Comparison of ENCODE assay signal across 36 cellular contexts in the genomic region with DNA sequence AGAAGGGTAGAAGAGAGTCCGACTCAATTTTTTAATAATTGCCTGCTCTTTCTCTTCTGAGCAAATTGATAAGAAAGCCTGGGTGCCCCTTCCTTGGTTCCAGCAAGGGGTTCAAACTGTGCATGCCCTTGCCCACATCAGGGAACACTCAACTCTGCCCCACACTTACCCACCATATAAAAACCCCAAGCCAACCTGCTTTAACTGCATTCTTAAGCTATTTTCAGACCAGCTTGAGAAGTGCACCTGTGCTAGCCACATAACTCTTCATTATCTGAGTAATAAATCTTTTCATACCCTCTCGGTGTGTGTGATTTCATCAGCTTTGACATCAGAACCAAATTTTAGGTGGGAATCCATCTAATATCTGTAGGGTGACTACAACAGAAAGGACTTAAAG.
"Had no signal": no experiment of that assay in that cellular context is flagged by ENCODE, and none has a peak within 500 bp of the region (broad histone marks: within the 10 kb centered on the region; RNA-seq: fewer than 3 reads in every experiment).

No MANE protein-coding gene starts in this region.

- H3K9me3 ChIP-seq: adrenal gland, ascending aorta, body of pancreas had no signal

- H3K4me1 ChIP-seq: adrenal gland, ascending aorta, body of pancreas, breast epithelium had no signal

- H3K36me3 Mint-ChIP-seq: activated naive CD4-positive, alpha-beta T cell treated with anti-CD3 and anti-CD28 coated beads, Interleukin-2, amount 10 ng/mL, durations not matched to agents 7 days and 5 days; activated naive CD4-positive, alpha-beta T cell treated with anti-CD3 and anti-CD28 coated beads, Interleukin-2, amount 50 U/mL, for 24 hours; activated naive CD4-positive, alpha-beta T cell treated with anti-CD3 and anti-CD28 coated beads, Interleukin-2, amount 50 U/mL, for 72 hours; activated naive CD8-positive, alpha-beta T cell; activated naive CD8-positive, alpha-beta T cell treated with anti-CD3 and anti-CD28 coated beads for 36 hours; activated naive CD8-positive, alpha-beta T cell treated with anti-CD3 and anti-CD28 coated beads, Interleukin-2, amount 10 ng/mL, durations not matched to agents 7 days and 5 days; brain had no signal

- H3K4me1 Mint-ChIP-seq: activated naive CD4-positive, alpha-beta T cell treated with anti-CD3 and anti-CD28 coated beads, Interleukin-2, amount 10 ng/mL, durations not matched to agents 7 days and 5 days; activated naive CD4-positive, alpha-beta T cell treated with anti-CD3 and anti-CD28 coated beads, Interleukin-2, amount 50 U/mL, for 24 hours; activated naive CD8-positive, alpha-beta T cell treated with anti-CD3 and anti-CD28 coated beads for 36 hours; activated naive CD8-positive, alpha-beta T cell treated with anti-CD3 and anti-CD28 coated beads, Interleukin-2, amount 10 ng/mL, durations not matched to agents 7 days and 5 days; activated naive CD8-positive, alpha-beta T cell treated with anti-CD3 and anti-CD28 coated beads, Interleukin-2, amount 50 U/mL, for 24 hours; activated T-helper 17 cell treated with anti-CD3 and anti-CD28 coated beads, Interleukin-2, amount 50 U/mL, for 72 hours; brain; central memory CD8-positive, alpha-beta T cell had no signal

- H3K4me3 ChIP-seq: adrenal gland, ascending aorta, body of pancreas, breast epithelium, cardiac muscle cell had no signal

- ATAC-seq: activated naive CD4-positive, alpha-beta T cell treated with anti-CD3 and anti-CD28 coated beads, Interleukin-2, amount 50 U/mL, for 72 hours; activated naive CD8-positive, alpha-beta T cell treated with anti-CD3 and anti-CD28 coated beads, Interleukin-2, amount 50 U/mL, for 24 hours; activated T-cell treated with anti-CD3 and anti-CD28 coated beads, Interleukin-2, amount 50 U/mL, for 4 hours; activated T-cell treated with anti-CD3 and anti-CD28 coated beads, Interleukin-2, amount 50 U/mL, for 72 hours; activated T-helper 17 cell treated with anti-CD3 and anti-CD28 coated beads, Interleukin-2, amount 50 U/mL, for 72 hours; body of pancreas had no signal

- H3K27me3 ChIP-seq: adrenal gland, ascending aorta, body of pancreas, brain microvascular endothelial cell, breast epithelium, cardiac muscle cell had no signal

- H3K4me3 Mint-ChIP-seq: activated naive CD4-positive, alpha-beta T cell treated with anti-CD3 and anti-CD28 coated beads for 36 hours; activated naive CD4-positive, alpha-beta T cell treated with anti-CD3 and anti-CD28 coated beads, Interleukin-2, amount 10 ng/mL, durations not matched to agents 7 days and 5 days; activated naive CD4-positive, alpha-beta T cell treated with anti-CD3 and anti-CD28 coated beads, Interleukin-2, amount 50 U/mL, for 24 hours; activated naive CD8-positive, alpha-beta T cell; activated naive CD8-positive, alpha-beta T cell treated with anti-CD3 and anti-CD28 coated beads for 36 hours; activated naive CD8-positive, alpha-beta T cell treated with anti-CD3 and anti-CD28 coated beads, Interleukin-2, amount 10 ng/mL, durations not matched to agents 7 days and 5 days; activated naive CD8-positive, alpha-beta T cell treated with anti-CD3 and anti-CD28 coated beads, Interleukin-2, amount 50 U/mL, for 24 hours; activated T-cell treated with anti-CD3 and anti-CD28 coated beads, Interleukin-2, amount 50 U/mL, for 4 hours; activated T-cell treated with anti-CD3 and anti-CD28 coated beads, Interleukin-2, amount 50 U/mL, for 72 hours; activated T-helper 1 cell treated with anti-CD3 and anti-CD28 coated beads, Interleukin-12 subunit alpha, Interleukin-12 subunit beta, Interleukin-2, Interleukin-4 antibody, amounts not matched to agents 30 ng/mL and 10 ng/mL and 1 ng/mL, durations not matched to agents 14 hours and 24 hours and 36 hours; activated T-helper 17 cell treated with anti-CD3 and anti-CD28 coated beads, Interleukin-2, amount 50 U/mL, for 72 hours; brain; central memory CD8-positive, alpha-beta T cell had no signal

- H3K9me3 Mint-ChIP-seq: activated naive CD4-positive, alpha-beta T cell treated with anti-CD3 and anti-CD28 coated beads for 36 hours; activated naive CD4-positive, alpha-beta T cell treated with anti-CD3 and anti-CD28 coated beads, Interleukin-2, amount 10 ng/mL, durations not matched to agents 7 days and 5 days; activated naive CD4-positive, alpha-beta T cell treated with anti-CD3 and anti-CD28 coated beads, Interleukin-2, amount 50 U/mL, for 24 hours; activated naive CD8-positive, alpha-beta T cell treated with anti-CD3 and anti-CD28 coated beads for 36 hours; activated naive CD8-positive, alpha-beta T cell treated with anti-CD3 and anti-CD28 coated beads, Interleukin-2, amount 10 ng/mL, durations not matched to agents 7 days and 5 days; activated naive CD8-positive, alpha-beta T cell treated with anti-CD3 and anti-CD28 coated beads, Interleukin-2, amount 50 U/mL, for 24 hours; activated T-cell treated with anti-CD3 and anti-CD28 coated beads, Interleukin-2, amount 50 U/mL, for 4 hours; activated T-cell treated with anti-CD3 and anti-CD28 coated beads, Interleukin-2, amount 50 U/mL, for 72 hours; activated T-helper 1 cell treated with anti-CD3 and anti-CD28 coated beads, Interleukin-12 subunit alpha, Interleukin-12 subunit beta, Interleukin-2, Interleukin-4 antibody, amounts not matched to agents 30 ng/mL and 10 ng/mL and 1 ng/mL, durations not matched to agents 14 hours and 24 hours and 36 hours; activated T-helper 2 cell treated with anti-CD3 and anti-CD28 coated beads, Interferon-gamma antibody, Interleukin-2, Interleukin-4, amounts not matched to agents 10 μg/mL and 5 μg/mL and 100 μg/mL, durations not matched to agents 14 hours and 24 hours and 36 hours had no signal

- H3K27me3 Mint-ChIP-seq: activated naive CD4-positive, alpha-beta T cell treated with anti-CD3 and anti-CD28 coated beads, Interleukin-2, amount 10 ng/mL, durations not matched to agents 7 days and 5 days; activated naive CD4-positive, alpha-beta T cell treated with anti-CD3 and anti-CD28 coated beads, Interleukin-2, amount 50 U/mL, for 24 hours; activated naive CD8-positive, alpha-beta T cell; activated naive CD8-positive, alpha-beta T cell treated with anti-CD3 and anti-CD28 coated beads for 36 hours; activated naive CD8-positive, alpha-beta T cell treated with anti-CD3 and anti-CD28 coated beads, Interleukin-2, amount 10 ng/mL, durations not matched to agents 7 days and 5 days; activated naive CD8-positive, alpha-beta T cell treated with anti-CD3 and anti-CD28 coated beads, Interleukin-2, amount 50 U/mL, for 24 hours; activated T-helper 17 cell treated with anti-CD3 and anti-CD28 coated beads, Interleukin-2, amount 50 U/mL, for 72 hours; brain; central memory CD8-positive, alpha-beta T cell had no signal

- H3K27ac Mint-ChIP-seq: activated naive CD4-positive, alpha-beta T cell treated with anti-CD3 and anti-CD28 coated beads for 36 hours; activated naive CD4-positive, alpha-beta T cell treated with anti-CD3 and anti-CD28 coated beads, Interleukin-2, amount 10 ng/mL, durations not matched to agents 7 days and 5 days; activated naive CD4-positive, alpha-beta T cell treated with anti-CD3 and anti-CD28 coated beads, Interleukin-2, amount 50 U/mL, for 24 hours; activated naive CD4-positive, alpha-beta T cell treated with anti-CD3 and anti-CD28 coated beads, Interleukin-2, amount 50 U/mL, for 72 hours; activated naive CD8-positive, alpha-beta T cell; activated naive CD8-positive, alpha-beta T cell treated with anti-CD3 and anti-CD28 coated beads for 36 hours; activated naive CD8-positive, alpha-beta T cell treated with anti-CD3 and anti-CD28 coated beads, Interleukin-2, amount 10 ng/mL, durations not matched to agents 7 days and 5 days; activated naive CD8-positive, alpha-beta T cell treated with anti-CD3 and anti-CD28 coated beads, Interleukin-2, amount 50 U/mL, for 24 hours; activated T-cell treated with anti-CD3 and anti-CD28 coated beads, Interleukin-2, amount 50 U/mL, for 72 hours; activated T-helper 1 cell treated with anti-CD3 and anti-CD28 coated beads, Interleukin-12 subunit alpha, Interleukin-12 subunit beta, Interleukin-2, Interleukin-4 antibody, amounts not matched to agents 30 ng/mL and 10 ng/mL and 1 ng/mL, durations not matched to agents 14 hours and 24 hours and 36 hours; activated T-helper 17 cell treated with anti-CD3 and anti-CD28 coated beads, Interleukin-2, amount 50 U/mL, for 72 hours; activated T-helper 2 cell treated with anti-CD3 and anti-CD28 coated beads, Interferon-gamma antibody, Interleukin-2, Interleukin-4, amounts not matched to agents 10 μg/mL and 5 μg/mL and 100 μg/mL, durations not matched to agents 14 hours and 24 hours and 36 hours; brain had no signal

- DNase-seq: activated effector memory CD4-positive, alpha-beta T cell treated with anti-CD3 and anti-CD28 coated beads, Interleukin-2, amount 50 U/mL, for 16 hours; activated effector memory CD4-positive, alpha-beta T cell treated with Interleukin-2 at 50 U/mL for 16 hours; activated gamma-delta T cell; activated gamma-delta T cell treated with Interleukin-2 at 50 U/mL for 16 hours; activated naive CD4-positive, alpha-beta T cell; activated naive CD4-positive, alpha-beta T cell treated with anti-CD3 and anti-CD28 coated beads for 36 hours; activated naive CD4-positive, alpha-beta T cell treated with anti-CD3 and anti-CD28 coated beads, Interleukin-2, amount 10 ng/mL, durations not matched to agents 7 days and 5 days; activated naive CD4-positive, alpha-beta T cell treated with anti-CD3 and anti-CD28 coated beads, Interleukin-2, amount 50 U/mL, for 16 hours; activated naive CD4-positive, alpha-beta T cell treated with Interleukin-2 at 50 U/mL for 16 hours; activated naive CD8-positive, alpha-beta T cell treated with anti-CD3 and anti-CD28 coated beads for 36 hours; activated naive CD8-positive, alpha-beta T cell treated with anti-CD3 and anti-CD28 coated beads, Interleukin-2, amount 10 ng/mL, durations not matched to agents 7 days and 5 days; activated naive CD8-positive, alpha-beta T cell treated with anti-CD3 and anti-CD28 coated beads, Interleukin-2, amount 50 U/mL, for 24 hours; activated T-cell treated with anti-CD3 and anti-CD28 coated beads, Interleukin-2, amount 50 U/mL, for 4 hours; activated T-cell treated with anti-CD3 and anti-CD28 coated beads, Interleukin-2, amount 50 U/mL, for 48 hours; activated T-cell treated with anti-CD3 and anti-CD28 coated beads, Interleukin-2, amount 50 U/mL, for 72 hours; adrenal gland; amniotic stem cell; amygdala; anterior cingulate cortex; aorta; body of pancreas; brain microvascular endothelial cell; caudate nucleus; central memory CD4-positive, alpha-beta T cell; cerebellar nuclear complex had no signal

- H3K27ac ChIP-seq: adrenal gland, ascending aorta, body of pancreas, brain microvascular endothelial cell, breast epithelium, cardiac muscle cell had no signal

- H3K36me3 ChIP-seq: adrenal gland, ascending aorta, brain microvascular endothelial cell, breast epithelium, cardiac muscle cell had no signal
